ENCODE assay signal across 8 cellular contexts in genomic region chr13:41668130-41668757, GRCh38.
DNase-seq lines count a peak whose midpoint lies in the region; ATAC-seq and TF ChIP-seq lines count a peak whose summit lies in the region.

No MANE protein-coding gene starts in this region.

- H3K4me1 ChIP-seq in DOHH2 (ENCODE audit: control insufficient read depth, low read length) (peaks cover 5% of the 10 kb centered on the region), osteoblast (ENCODE audit: insufficient read depth, low read length) (no peaks in the 10 kb centered on the region)

- DNase-seq in HL-60 (ENCODE audit: low read depth in 1 of 2, low spot score in 1 of 2) (peak; percentile 54 to 87), NCI-H748 (lab: John Stamatoyannopoulos, UW; ENCODE audit: unreplicated experiment) (peak; percentile 86), glomerular visceral epithelial cell (ENCODE audit: extremely low spot score) (peak; percentile 86), osteoblast (ENCODE audit: insufficient read length, low spot score, missing footprints) (peak; percentile 88)
- peak; percentile 12 for DNase-seq in activated naive CD4-positive, alpha-beta T cell treated with anti-CD3 and anti-CD28 coated beads, Interleukin-2, amount 50 U/mL, for 16 hours

- no peaks in the 10 kb centered on the region for H3K9me2 ChIP-seq in DOHH2 (replicated peaks; ENCODE audit: control insufficient read depth, low read length)

- H3K79me2 ChIP-seq in DOHH2 (ENCODE audit: control insufficient read depth, low read length) (no peaks in the 10 kb centered on the region), osteoblast (ENCODE audit: insufficient read depth, low read length) (no peaks in the 10 kb centered on the region)

- H3K27me3 ChIP-seq in DOHH2 (ENCODE audit: control insufficient read depth, low read length) (no peaks in the 10 kb centered on the region), HL-60 (ENCODE audit: insufficient read depth, poor library complexity, severe bottlenecking) (no peaks in the 10 kb centered on the region), osteoblast (ENCODE audit: insufficient read depth, low read length) (no peaks in the 10 kb centered on the region)

- H4K20me1 ChIP-seq in DOHH2 (ENCODE audit: control insufficient read depth, insufficient read depth, low read depth, low read length) (no peaks in the 10 kb centered on the region), osteoblast (ENCODE audit: insufficient read depth, low read length) (no peaks in the 10 kb centered on the region)

- no peak overlapping the region for H3K4me3 ChIP-seq in DOHH2 (ENCODE audit: low read length)
- no peak overlapping the region for H3K4me3 ChIP-seq in HL-60 (replicated peaks; ENCODE audit: insufficient read depth, low read length)
- H3K4me3 ChIP-seq in osteoblast (ENCODE audit: insufficient read depth, low read length): no peak overlapping the region

- H3K9me3 ChIP-seq in DOHH2 (ENCODE audit: control insufficient read depth, insufficient read depth, low read length) (no peaks in the 10 kb centered on the region), osteoblast (ENCODE audit: low read depth, low read length) (no peaks in the 10 kb centered on the region)

- H3K4me2 ChIP-seq in DOHH2 (ENCODE audit: low read length) (no peak overlapping the region), osteoblast (ENCODE audit: insufficient read depth, low read length) (no peak overlapping the region)

- H3K27ac ChIP-seq in DOHH2 (ENCODE audit: low read depth, low read length): no peak overlapping the region
- no peak overlapping the region for H3K27ac ChIP-seq in HL-60 (replicated peaks)
- H3K27ac ChIP-seq in osteoblast (ENCODE audit: low read depth, low read length): no peak overlapping the region

- 0 out of 2 replicates have a peak, but pooled peaks cover 3% of the 10 kb centered on the region for H3F3A ChIP-seq in DOHH2 (ENCODE audit: control insufficient read depth, insufficient read depth)

- H3K36me3 ChIP-seq in DOHH2 (ENCODE audit: control insufficient read depth, low read length): no peaks in the 10 kb centered on the region
- no peaks in the 10 kb centered on the region for H3K36me3 ChIP-seq in osteoblast (ENCODE audit: insufficient read depth, low read length)

- ATAC-seq in GM19468 (IDR thresholded peaks at IDR 0.05; ENCODE audit: extremely low read depth, unreplicated experiment) (peak; percentile 87), HG03159 (IDR thresholded peaks at IDR 0.05; ENCODE audit: unreplicated experiment) (no peak)

- TF ChIP-seq CTCF in DOHH2 (IDR thresholded peaks at IDR 0.05; ENCODE audit: low read depth, low read length, poor library complexity, severe bottlenecking) (peak; percentile 81), HL-60 (IDR thresholded peaks at IDR 0.05; ENCODE audit: insufficient read depth, low read length) (peak; percentile 56), osteoblast (IDR thresholded peaks at IDR 0.05; ENCODE audit: extremely low read depth, low read depth, low read length) (peak; percentile 82)

- H2AFZ ChIP-seq in osteoblast (ENCODE audit: low read length): no peak overlapping the region

Comparison
In these comparisons a context has a peak if more than half of its experiments do, and no peak if none do; other contexts are left out.
1. DNase-seq: peak in every context shown above with its lines; median percentile 88 in osteoblast; 86 in NCI-H748; 86 in glomerular visceral epithelial cell; 70 in HL-60; 12 in activated naive CD4-positive, alpha-beta T cell treated with anti-CD3 and anti-CD28 coated beads, Interleukin-2, amount 50 U/mL, for 16 hours.